In genomic region chrX:15973299-15973698, GRCh38 we compare ENCODE assay signal across 1 cellular context.
TF ChIP-seq lines count a peak whose summit lies in the region.

No MANE protein-coding gene starts in this region.

TF ChIP-seq in Ishikawa, 13 proteins besides CTCF, POLR2A, EP300 and RAD21 (continued from another document):
- TF ChIP-seq REST (IDR thresholded peaks at IDR 0.05; ENCODE audit: low read depth) (no peak), CEBPB (IDR thresholded peaks at IDR 0.05) (no peak), CREB1 (IDR thresholded peaks at IDR 0.05; ENCODE audit: low read depth) (no peak), USF1 (IDR thresholded peaks at IDR 0.05) (no peak), EGR1 (IDR thresholded peaks at IDR 0.05) (no peak), YY1 (IDR thresholded peaks at IDR 0.05; ENCODE audit: low read depth) (no peak), TEAD4 (IDR thresholded peaks at IDR 0.05) (no peak), ZBTB7A (IDR thresholded peaks at IDR 0.05; ENCODE audit: low read depth) (no peak), FOXM1 (IDR thresholded peaks at IDR 0.05; ENCODE audit: borderline replicate concordance, low read depth) (no peak), TAF1 (IDR thresholded peaks at IDR 0.05; ENCODE audit: low read depth) (no peak)
